ENCODE assay signal across 20 cellular contexts in genomic region chr2:1154710-1155594, GRCh38.
"Had no signal": no experiment of that assay in that cellular context is flagged by ENCODE, and none has a peak within 500 bp of the region (broad histone marks: within the 10 kb centered on the region; RNA-seq: fewer than 3 reads in every experiment).

No MANE protein-coding gene starts in this region.

- DNase-seq: cortex of kidney; dorsolateral prefrontal cortex; effector CD8-positive, alpha-beta T cell; gastrocnemius medialis; hypothalamus; kidney glomerular epithelial cell; mammary epithelial cell; natural killer cell; nucleus accumbens; pancreas; spleen; stimulated activated CD4-positive, alpha-beta T cell treated with anti-CD3 and anti-CD28 coated beads, Interleukin-15, amount 100 ng/mL, for 24 hours; stimulated activated CD4-positive, alpha-beta T cell treated with anti-CD3 and anti-CD28 coated beads, Interleukin-1b, Interleukin-23, amount 100 ng/mL, for 48 hours; stimulated activated CD4-positive, alpha-beta T cell treated with anti-CD3 and anti-CD28 coated beads, Interleukin-4, amount 100 ng/mL, for 24 hours; stimulated activated naive CD8-positive, alpha-beta T cell treated with anti-CD3 and anti-CD28 coated beads, Interleukin-15, amount 100 ng/mL, for 72 hours; testis had no signal

- H3K27ac ChIP-seq: dorsolateral prefrontal cortex, pancreas, spleen, testis, tibial nerve had no signal

- H3K36me3 ChIP-seq: gastrocnemius medialis, heart right ventricle, pancreas, spleen, tibial nerve had no signal

- H3K4me1 ChIP-seq: gastrocnemius medialis, pancreas, testis had no signal

- H3K4me3 ChIP-seq: dorsolateral prefrontal cortex, gastrocnemius medialis, heart right ventricle, mucosa of descending colon, pancreas, spleen, testis, tibial nerve had no signal

- H3K9me3 ChIP-seq: gastrocnemius medialis, heart right ventricle, mucosa of descending colon, pancreas, spleen, testis, tibial nerve had no signal

- H3K27me3 ChIP-seq: gastrocnemius medialis, heart right ventricle, pancreas, spleen, testis, tibial nerve had no signal

- FAIRE-seq: islet of Langerhans, pancreas had no signal
